ENCODE assay signal across 2 cellular contexts in genomic region chr19:1086618-1087017, GRCh38.
TF ChIP-seq lines count a peak whose summit lies in the region.

No MANE protein-coding gene starts in this region.

TF ChIP-seq in HepG2, 621 proteins besides CTCF, POLR2A, EP300 and RAD21:
- peak; percentile 62; the same call in 1 of the 2 replicates for TF ChIP-seq ZBTB38 (CRISPR knock-in tag; IDR thresholded peaks at IDR 0.05)
- no peak for TF ChIP-seq U2AF2 (IDR thresholded peaks at IDR 0.05; ENCODE audit: low read depth, low read length)

TF ChIP-seq in WTC11, 78 proteins besides CTCF, POLR2A, EP300 and RAD21:
- TF ChIP-seq ZNF532 (CRISPR knock-in tag; IDR thresholded peaks at IDR 0.05; ENCODE audit: borderline replicate concordance), result no peak
TF ChIP-seq in WTC11: peak in this region for 0.
